In genomic region chrX:37686979-37687378, GRCh38 we compare ENCODE assay signal across 27 cellular contexts. TPM values are rescaled to one million over a fixed set of nuclear protein-coding genes. Genes with fewer than 3 reads are reported as not detected.
DNase-seq lines count a peak whose midpoint lies in the region; ATAC-seq and TF ChIP-seq lines count a peak whose summit lies in the region.
"Had no signal": no experiment of that assay in that cellular context is flagged by ENCODE, and none has a peak within 500 bp of the region (broad histone marks: within the 10 kb centered on the region; RNA-seq: fewer than 3 reads in every experiment).

No MANE protein-coding gene starts in this region.

- H3K4me3 Mint-ChIP-seq in activated CD4-positive, alpha-beta T cell treated with anti-CD3 and anti-CD28 coated beads, Interleukin-2, amount 10 ng/mL, durations not matched to agents 7 days and 5 days = peak overlapping the region; percentile 58
- no peak overlapping the region for H3K4me3 Mint-ChIP-seq in activated CD4-positive, alpha-beta T cell treated with anti-CD3 and anti-CD28 coated beads, Interleukin-2, amount 10 ng/mL, durations not matched to agents 24 days and 14 days
- peak overlapping the region in 2 of 3 donors; percentile 9 to 70 for H3K4me3 Mint-ChIP-seq in T-cell
- H3K4me3 Mint-ChIP-seq: activated naive CD8-positive, alpha-beta T cell treated with anti-CD3 and anti-CD28 coated beads for 36 hours; neural crest cell had no signal

- no peak overlapping the region for H3K27ac Mint-ChIP-seq in activated CD4-positive, alpha-beta T cell treated with anti-CD3 and anti-CD28 coated beads, Interleukin-2, amount 10 ng/mL, durations not matched to agents 7 days and 5 days
- H3K27ac Mint-ChIP-seq in activated CD4-positive, alpha-beta T cell treated with anti-CD3 and anti-CD28 coated beads, Interleukin-2, amount 10 ng/mL, durations not matched to agents 24 days and 14 days = no peak overlapping the region
- H3K27ac Mint-ChIP-seq in T-cell = no peak overlapping the region
- H3K27ac Mint-ChIP-seq: activated B cell treated with CpG ODN at 0.5 μM for 24 hours; activated naive CD8-positive, alpha-beta T cell treated with anti-CD3 and anti-CD28 coated beads for 36 hours; activated T-helper 2 cell treated with anti-CD3 and anti-CD28 coated beads, Interferon-gamma antibody, Interleukin-2, Interleukin-4, amounts not matched to agents 10 μg/mL and 5 μg/mL and 100 μg/mL, durations not matched to agents 14 hours and 24 hours and 36 hours; CD8-positive, alpha-beta T cell; GM23338; T-helper 2 cell treated with Interferon-gamma antibody and Interleukin-4, amounts not matched to agents 5 μg/mL and 100 μg/mL, for 36 hours; type B pancreatic cell had no signal

- no peaks in the 10 kb centered on the region for H3K36me3 Mint-ChIP-seq in activated CD4-positive, alpha-beta T cell treated with anti-CD3 and anti-CD28 coated beads, Interleukin-2, amount 10 ng/mL, durations not matched to agents 7 days and 5 days (ENCODE audit: low read depth)
- H3K36me3 Mint-ChIP-seq in activated CD4-positive, alpha-beta T cell treated with anti-CD3 and anti-CD28 coated beads, Interleukin-2, amount 10 ng/mL, durations not matched to agents 24 days and 14 days (ENCODE audit: low read depth) = no peaks in the 10 kb centered on the region
- no peaks in the 10 kb centered on the region for H3K36me3 Mint-ChIP-seq in T-cell
- H3K36me3 Mint-ChIP-seq: activated naive CD8-positive, alpha-beta T cell treated with anti-CD3 and anti-CD28 coated beads for 36 hours; CD8-positive, alpha-beta T cell; type B pancreatic cell had no signal

- 49 to 78% methylated on average over 2 to 3 of the region's 3 CpGs for WGBS in gastroesophageal sphincter (ENCODE audit: low coverage in 1 of 2), 2 donors

- H3K36me3 ChIP-seq in gastroesophageal sphincter (no peaks in the 10 kb centered on the region), stomach smooth muscle (ENCODE audit: control insufficient read depth in 2 of 2, insufficient read depth in 2 of 2, low read length in 2 of 2) (no peaks in the 10 kb centered on the region), ascending aorta (no peaks in the 10 kb centered on the region)
- H3K36me3 ChIP-seq: left lung had no signal

- ATAC-seq in T-cell (replicated peaks in 1 of 4) (no peak), gastroesophageal sphincter (no peak), GM19455 (IDR thresholded peaks at IDR 0.05; ENCODE audit: unreplicated experiment) (no peak)
- ATAC-seq: CD8-positive, alpha-beta T cell; esophagus mucosa; GM23338; left lung; SK-N-SH treated with all-trans-retinoic acid at 6 μM for 48 hours had no signal

- no peak for TF ChIP-seq EP300 in gastroesophageal sphincter (IDR thresholded peaks at IDR 0.05)

- peak overlapping the region in 1 of 2 donors; percentile 75 for H3K9ac ChIP-seq in stomach smooth muscle (ENCODE audit: low read length in 2 of 2)

- peaks cover 0 to 22% (median 0%) of the 10 kb centered on the region in 3 donors for H3K4me1 ChIP-seq in gastroesophageal sphincter
- no peaks in the 10 kb centered on the region for H3K4me1 ChIP-seq in stomach smooth muscle (ENCODE audit: control insufficient read depth, insufficient read depth, low read length)
- H3K4me1 ChIP-seq in ascending aorta = no peaks in the 10 kb centered on the region
- H3K4me1 ChIP-seq: left lung had no signal

- H3K9me3 Mint-ChIP-seq in activated CD4-positive, alpha-beta T cell treated with anti-CD3 and anti-CD28 coated beads, Interleukin-2, amount 10 ng/mL, durations not matched to agents 7 days and 5 days = no peaks in the 10 kb centered on the region
- H3K9me3 Mint-ChIP-seq in activated CD4-positive, alpha-beta T cell treated with anti-CD3 and anti-CD28 coated beads, Interleukin-2, amount 10 ng/mL, durations not matched to agents 24 days and 14 days = no peaks in the 10 kb centered on the region
- no peaks in the 10 kb centered on the region for H3K9me3 Mint-ChIP-seq in T-cell
- H3K9me3 Mint-ChIP-seq: activated B cell treated with CpG ODN at 0.5 μM for 24 hours; activated naive CD8-positive, alpha-beta T cell treated with anti-CD3 and anti-CD28 coated beads for 36 hours; activated T-helper 2 cell treated with anti-CD3 and anti-CD28 coated beads, Interferon-gamma antibody, Interleukin-2, Interleukin-4, amounts not matched to agents 10 μg/mL and 5 μg/mL and 100 μg/mL, durations not matched to agents 14 hours and 24 hours and 36 hours; CD8-positive, alpha-beta T cell; GM23338; neural crest cell; T-helper 2 cell treated with Interferon-gamma antibody and Interleukin-4, amounts not matched to agents 5 μg/mL and 100 μg/mL, for 36 hours; type B pancreatic cell had no signal

- no peak for DNase-seq in activated CD4-positive, alpha-beta T cell treated with anti-CD3 and anti-CD28 coated beads, Interleukin-2, amount 10 ng/mL, durations not matched to agents 7 days and 5 days
- no peak for DNase-seq in activated CD4-positive, alpha-beta T cell treated with anti-CD3 and anti-CD28 coated beads, Interleukin-2, amount 10 ng/mL, durations not matched to agents 24 days and 14 days
- DNase-seq in T-cell = no peak
- no peak for DNase-seq in stimulated activated CD4-positive, alpha-beta T cell treated with anti-CD3 and anti-CD28 coated beads, Interleukin-15, amount 100 ng/mL, for 24 hours
- no peak for DNase-seq in ascending aorta (ENCODE audit: low spot score in 2 of 2)
- DNase-seq: 8988T; activated B cell treated with CpG ODN at 0.5 μM for 24 hours; activated CD4-positive, alpha-beta T cell treated with anti-CD3 and anti-CD28 coated beads, Interleukin-2, amount 50 U/mL, for 48 hours; activated naive CD8-positive, alpha-beta T cell treated with anti-CD3 and anti-CD28 coated beads for 36 hours; AML-193; CD8-positive, alpha-beta T cell; cerebellar nuclear complex; effector CD8-positive, alpha-beta T cell; foreskin melanocyte; KBM-7; left lung; NCI-H1694 had no signal

- TF ChIP-seq CTCF in gastroesophageal sphincter (IDR thresholded peaks at IDR 0.05) (no peak), ascending aorta (IDR thresholded peaks at IDR 0.05) (no peak)

- peak overlapping the region; percentile 52 to 61 for H3K4me3 ChIP-seq in gastroesophageal sphincter
- H3K4me3 ChIP-seq in stomach smooth muscle (ENCODE audit: low read length in 2 of 2) = peak overlapping the region; percentile 60 to 72
- no peak overlapping the region for H3K4me3 ChIP-seq in ascending aorta

- H3K9me3 ChIP-seq in gastroesophageal sphincter = no peaks in the 10 kb centered on the region
- H3K9me3 ChIP-seq in stomach smooth muscle (ENCODE audit: control insufficient read depth in 2 of 2, low read length in 2 of 2) = no peaks in the 10 kb centered on the region
- H3K9me3 ChIP-seq in ascending aorta = no peaks in the 10 kb centered on the region
- H3K9me3 ChIP-seq: left lung had no signal

- TF ChIP-seq POLR2A in gastroesophageal sphincter (IDR thresholded peaks at IDR 0.05) = no peak

- peak overlapping the region; percentile 88 to 92 (median 88) for H3K27ac ChIP-seq in gastroesophageal sphincter
- peak overlapping the region; percentile 75 for H3K27ac ChIP-seq in stomach smooth muscle (ENCODE audit: low read length)
- no peak overlapping the region for H3K27ac ChIP-seq in ascending aorta
- H3K27ac ChIP-seq: left lung had no signal

- POLR2A ChIA-PET in activated CD4-positive, alpha-beta T cell treated with anti-CD3 and anti-CD28 coated beads, Interleukin-2, amount 10 ng/mL, durations not matched to agents 7 days and 5 days (lab: Charles Lee) = no interaction called here
- POLR2A ChIA-PET in T-cell (lab: Charles Lee) = no interaction called here

- CTCF ChIA-PET in activated CD4-positive, alpha-beta T cell treated with anti-CD3 and anti-CD28 coated beads, Interleukin-2, amount 10 ng/mL, durations not matched to agents 7 days and 5 days (lab: Charles Lee) = no interaction called here
- CTCF ChIA-PET in T-cell (lab: Charles Lee) = no interaction called here

- peaks cover 4% of the 10 kb centered on the region for H3K27me3 Mint-ChIP-seq in activated CD4-positive, alpha-beta T cell treated with anti-CD3 and anti-CD28 coated beads, Interleukin-2, amount 10 ng/mL, durations not matched to agents 7 days and 5 days
- peaks cover 1% of the 10 kb centered on the region for H3K27me3 Mint-ChIP-seq in activated CD4-positive, alpha-beta T cell treated with anti-CD3 and anti-CD28 coated beads, Interleukin-2, amount 10 ng/mL, durations not matched to agents 24 days and 14 days
- H3K27me3 Mint-ChIP-seq in T-cell = peaks cover 2 to 20% of the 10 kb centered on the region in 2 donors
- H3K27me3 Mint-ChIP-seq: activated B cell treated with CpG ODN at 0.5 μM for 24 hours had no signal

- H3K27me3 ChIP-seq in gastroesophageal sphincter = no peaks in the 10 kb centered on the region
- peaks cover 0 to 2% of the 10 kb centered on the region in 2 donors for H3K27me3 ChIP-seq in stomach smooth muscle (ENCODE audit: control insufficient read depth in 1 of 2, insufficient read depth in 2 of 2, low read length in 2 of 2)
- no peaks in the 10 kb centered on the region for H3K27me3 ChIP-seq in ascending aorta

- intact Hi-C loops in activated CD4-positive, alpha-beta T cell treated with anti-CD3 and anti-CD28 coated beads, Interleukin-2, amount 10 ng/mL, durations not matched to agents 24 days and 14 days (cut with micrococcal nuclease) = no loop called here
- intact Hi-C loops in ascending aorta (cut with DNase I) = loop anchor here (5.0 to 10.0 kb wide), 3 partner anchors 115 to 162 kb away; partner anchors contain the start of genes DYNLT3 and LANCL3

- no peaks in the 10 kb centered on the region for H3K4me1 Mint-ChIP-seq in activated CD4-positive, alpha-beta T cell treated with anti-CD3 and anti-CD28 coated beads, Interleukin-2, amount 10 ng/mL, durations not matched to agents 7 days and 5 days
- H3K4me1 Mint-ChIP-seq in activated CD4-positive, alpha-beta T cell treated with anti-CD3 and anti-CD28 coated beads, Interleukin-2, amount 10 ng/mL, durations not matched to agents 24 days and 14 days = no peaks in the 10 kb centered on the region
- H3K4me1 Mint-ChIP-seq in T-cell = peaks cover 0 to 7% (median 6%) of the 10 kb centered on the region in 3 donors
- H3K4me1 Mint-ChIP-seq: activated naive CD8-positive, alpha-beta T cell treated with anti-CD3 and anti-CD28 coated beads for 36 hours; neural crest cell had no signal

RNA-seq across cellular contexts. Expression of gene XK, which starts 1.4 kb away (rescaled TPM):
- under 1 TPM; 0.02 to 0.04 TPM for total RNA-seq in activated CD4-positive, alpha-beta T cell treated with anti-CD3 and anti-CD28 coated beads, Interleukin-2, amount 10 ng/mL, durations not matched to agents 7 days and 5 days
- total RNA-seq in activated CD4-positive, alpha-beta T cell treated with anti-CD3 and anti-CD28 coated beads, Interleukin-2, amount 10 ng/mL, durations not matched to agents 24 days and 14 days = 0.14 and 0.17 TPM in 2 replicates
- total RNA-seq in T-cell = under 1 TPM in 4 of 5 donors, not detected in 1; 0.10 to 0.18 (median 0.12) TPM
- 10 to 100 TPM in 3 of 4 donors, 1 to 10 TPM in 1; 9.2 to 20.5 (median 13.9) TPM for total RNA-seq in gastroesophageal sphincter
- total RNA-seq in ascending aorta = 0.53 TPM
- total RNA-seq: CD8-positive, alpha-beta T cell had no signal

Comparison
In these comparisons a context has a peak if more than half of its experiments do, and no peak if none do; other contexts are left out.
1. H3K27ac ChIP-seq: peak in gastroesophageal sphincter (4 of 4) and stomach smooth muscle (single experiment); none in ascending aorta (0 of 2).
2. H3K4me3 ChIP-seq: peak in gastroesophageal sphincter (2 of 2) and stomach smooth muscle (2 of 2); none in ascending aorta (0 of 2).